Comparison of ENCODE assay signal across 8 cellular contexts in genomic region chrX:153969904-153970397, GRCh38. TPM values are rescaled to one million over a fixed set of nuclear protein-coding genes. Genes with fewer than 3 reads are reported as not detected.
DNase-seq lines count a peak whose midpoint lies in the region; ATAC-seq and TF ChIP-seq lines count a peak whose summit lies in the region.

No MANE protein-coding gene starts in this region.

- H3K4me3 ChIP-seq in GM23248 = peak overlapping the region; percentile 96

- peak overlapping the region; percentile 100 for H3K9ac ChIP-seq in GM23248

- peak overlapping the region; percentile 88 to 99 for H3K27ac Mint-ChIP-seq in effector memory CD8-positive, alpha-beta T cell
- peak overlapping the region; percentile 72 to 100 (median 95) for H3K27ac Mint-ChIP-seq in naive thymus-derived CD8-positive, alpha-beta T cell

- peaks cover 13% of the 10 kb centered on the region; the same call in 1 of the 2 replicates for H3F3A ChIP-seq in GM23248 (ENCODE audit: insufficient read depth)

- no peaks in the 10 kb centered on the region for H3K9me2 ChIP-seq in GM23248 (ENCODE audit: insufficient read depth)

- peaks cover 27 to 41% of the 10 kb centered on the region in 2 donors for H3K4me1 Mint-ChIP-seq in effector memory CD8-positive, alpha-beta T cell (ENCODE audit: low read depth in 2 of 2)
- peaks cover 15 to 53% (median 52%) of the 10 kb centered on the region in 4 donors for H3K4me1 Mint-ChIP-seq in naive thymus-derived CD8-positive, alpha-beta T cell

- in situ Hi-C loops in GM23248 (cut with MboI) = no loop called here

- H3K27me3 Mint-ChIP-seq in effector memory CD8-positive, alpha-beta T cell = no peaks in the 10 kb centered on the region
- no peaks in the 10 kb centered on the region for H3K27me3 Mint-ChIP-seq in naive thymus-derived CD8-positive, alpha-beta T cell

- no peaks in the 10 kb centered on the region for H3K36me3 ChIP-seq in GM23248 (ENCODE audit: low read depth)

- no peaks in the 10 kb centered on the region for H4K20me1 ChIP-seq in GM23248 (ENCODE audit: insufficient read depth)

- H3K4me2 ChIP-seq in GM23248 (ENCODE audit: unreplicated experiment) = peak overlapping the region; percentile 94

- CTCF ChIA-PET in RWPE1 (lab: Yijun Ruan, JAX) = no interaction called here

- POLR2A ChIA-PET in RWPE1 (lab: Yijun Ruan, JAX; ENCODE audit: low non-redundant PET) = no interaction called here
- POLR2A ChIA-PET in naive thymus-derived CD8-positive, alpha-beta T cell (lab: Charles Lee) = interaction anchor here (0.8 to 7.9 kb wide), 8 partner anchors 12 to 428 kb away, joined by 3 to 131 read pairs (median 25); partner anchors contain the start of genes ARHGAP4, IRAK1 and RPL10

- DNase-seq in GM23248 = peak; percentile 52
- no peak for DNase-seq in RWPE1 (ENCODE audit: low spot score)
- DNase-seq in effector memory CD8-positive, alpha-beta T cell = no peak
- no peak for DNase-seq in naive thymus-derived CD8-positive, alpha-beta T cell
- no peak for DNase-seq in NCI-H69 (lab: John Stamatoyannopoulos, UW)
- DNase-seq in 8988T = no peak
- no peak for DNase-seq in kidney glomerular epithelial cell (lab: John Stamatoyannopoulos, UW)
- no peak for DNase-seq in DMS79 treated with DMSO at 0.1 percent for 48 hours (lab: John Stamatoyannopoulos, UW)

- peaks cover 32% of the 10 kb centered on the region for H3K4me1 ChIP-seq in GM23248 (ENCODE audit: insufficient read depth)

- no peaks in the 10 kb centered on the region for H3K9me3 ChIP-seq in GM23248 (ENCODE audit: low read depth)

- H2AFZ ChIP-seq in GM23248 = no peak overlapping the region

- H3K36me3 Mint-ChIP-seq in effector memory CD8-positive, alpha-beta T cell (ENCODE audit: insufficient read depth) = peaks cover 36% of the 10 kb centered on the region
- peaks cover 0 to 4% (median 3%) of the 10 kb centered on the region in 3 donors for H3K36me3 Mint-ChIP-seq in naive thymus-derived CD8-positive, alpha-beta T cell

- TF ChIP-seq CTCF in RWPE1 (conservative IDR thresholded peaks at IDR 0.05; ENCODE audit: low read depth) = no peak

- ATAC-seq in effector memory CD8-positive, alpha-beta T cell (replicated peaks) = no peak
- ATAC-seq in naive thymus-derived CD8-positive, alpha-beta T cell = no peak

- H3K27me3 ChIP-seq in GM23248 (replicated peaks; ENCODE audit: insufficient read depth) = no peaks in the 10 kb centered on the region

- 0 to 2% methylated on average over 8 to 28 of the region's 28 CpGs for WGBS in GM23248 (ENCODE audit: low coverage in 1 of 2, low lambda C conversion rate in 2 of 2, missing lambda C conversion rate in 2 of 2), 2 experiments

- H3K27ac ChIP-seq in GM23248 = peak overlapping the region; percentile 100
- peak overlapping the region; percentile 97 for H3K27ac ChIP-seq in RWPE1

- H3K4me3 Mint-ChIP-seq in effector memory CD8-positive, alpha-beta T cell = peak overlapping the region; percentile 94 to 96
- H3K4me3 Mint-ChIP-seq in naive thymus-derived CD8-positive, alpha-beta T cell = peak overlapping the region; percentile 86 to 100 (median 97)

- H3K79me2 ChIP-seq in GM23248 (ENCODE audit: insufficient read depth) = peaks cover 70% of the 10 kb centered on the region

- H3K9me3 Mint-ChIP-seq in effector memory CD8-positive, alpha-beta T cell = no peaks in the 10 kb centered on the region
- H3K9me3 Mint-ChIP-seq in naive thymus-derived CD8-positive, alpha-beta T cell = no peaks in the 10 kb centered on the region

RNA-seq across cellular contexts. Expression of gene HCFC1, which starts 1.7 kb away (rescaled TPM):
- 24.0 and 26.4 TPM in 2 replicates for total RNA-seq in GM23248 (2014; rRNA removed; shearing (Covaris generic))
- 12.5 and 12.6 TPM in 2 replicates for polyA plus RNA-seq in GM23248 (2016; fragmentation: Nextera tagmentation; extraction: Ambion mirVana)
- total RNA-seq in naive thymus-derived CD8-positive, alpha-beta T cell = 10 to 100 TPM; 62.4 to 64.9 TPM
- 10 to 100 TPM in 1 of 3 donors, 1 to 10 TPM in 2; 3.3 to 11.9 (median 7.9) TPM for polyA plus RNA-seq in naive thymus-derived CD8-positive, alpha-beta T cell

RNA-seq across cellular contexts. Expression of gene TMEM187, which starts 2.6 kb away (rescaled TPM):
- total RNA-seq in GM23248 (2014; rRNA removed; shearing (Covaris generic)) = 7.6 and 9.9 TPM in 2 replicates
- 8.5 and 10.0 TPM in 2 replicates for polyA plus RNA-seq in GM23248 (2016; fragmentation: Nextera tagmentation; extraction: Ambion mirVana)
- 10 to 100 TPM in 1 of 2 experiments, 1 to 10 TPM in 1; 9.3 to 11.2 TPM for total RNA-seq in naive thymus-derived CD8-positive, alpha-beta T cell
- 10 to 100 TPM in 1 of 3 donors, 1 to 10 TPM in 2; 3.1 to 13.6 (median 8.9) TPM for polyA plus RNA-seq in naive thymus-derived CD8-positive, alpha-beta T cell

RNA-seq across cellular contexts. Expression of gene RENBP, which starts 25.5 kb away (rescaled TPM):
- 0.11 TPM in 1 of 2 replicates, not detected in the other for total RNA-seq in GM23248 (2014; rRNA removed; shearing (Covaris generic))
- not detected in 2 replicates for polyA plus RNA-seq in GM23248 (2016; fragmentation: Nextera tagmentation; extraction: Ambion mirVana)
- 10 to 100 TPM; 17.8 to 18.2 TPM for total RNA-seq in naive thymus-derived CD8-positive, alpha-beta T cell
- polyA plus RNA-seq in naive thymus-derived CD8-positive, alpha-beta T cell = under 1 TPM; 0.49 to 0.96 (median 0.73) TPM

RNA-seq across cellular contexts. Expression of gene NAA10, which starts 35.1 kb away (rescaled TPM):
- total RNA-seq in GM23248 (2014; rRNA removed; shearing (Covaris generic)) = 105 and 154 TPM in 2 replicates
- 161 and 166 TPM in 2 replicates for polyA plus RNA-seq in GM23248 (2016; fragmentation: Nextera tagmentation; extraction: Ambion mirVana)
- total RNA-seq in naive thymus-derived CD8-positive, alpha-beta T cell = 10 to 100 TPM; 72.1 to 80.8 TPM
- polyA plus RNA-seq in naive thymus-derived CD8-positive, alpha-beta T cell = 10 to 100 TPM; 66.8 to 73.3 (median 71.3) TPM

RNA-seq across cellular contexts. Expression of gene ARHGAP4, which starts 43.9 kb away (rescaled TPM):
- 2.8 TPM in 1 of 2 replicates, not detected in the other for total RNA-seq in GM23248 (2014; rRNA removed; shearing (Covaris generic))
- polyA plus RNA-seq in GM23248 (2016; fragmentation: Nextera tagmentation; extraction: Ambion mirVana) = 0.43 and 0.45 TPM in 2 replicates
- total RNA-seq in naive thymus-derived CD8-positive, alpha-beta T cell = 100 to 1,000 TPM; 324 to 353 TPM
- polyA plus RNA-seq in naive thymus-derived CD8-positive, alpha-beta T cell = 100 to 1,000 TPM in 1 of 3 donors, 10 to 100 TPM in 2; 58.9 to 112 (median 96.6) TPM

Comparison
In these comparisons a context has a peak if more than half of its experiments do, and no peak if none do; other contexts are left out.
1. RNA of gene RENBP, which starts 25.5 kb away (total RNA-seq): 17.8 to 18.2 TPM in naive thymus-derived CD8-positive, alpha-beta T cell; 0.11 TPM in GM23248; every median in the first group is over 10 times any median in the second.